In genomic region chr3:71089271-71089670, GRCh38 we compare ENCODE assay signal across 13 cellular contexts.
DNase-seq lines count a peak whose midpoint lies in the region; ATAC-seq, FAIRE-seq and TF ChIP-seq lines count a peak whose summit lies in the region.
"Had no signal": no experiment of that assay in that cellular context is flagged by ENCODE, and none has a peak within 500 bp of the region (broad histone marks: within the 10 kb centered on the region; RNA-seq: fewer than 3 reads in every experiment).

No MANE protein-coding gene starts in this region.

- DNase-seq in CD8-positive, alpha-beta memory T cell = no peak
- DNase-seq in IMR-90 = peak; percentile 69
- no peak for DNase-seq in activated naive CD8-positive, alpha-beta T cell treated with anti-CD3 and anti-CD28 coated beads for 36 hours
- DNase-seq in naive thymus-derived CD4-positive, alpha-beta T cell = no peak
- no peak for DNase-seq in H54 (ENCODE audit: insufficient read length, low spot score)
- no peak for DNase-seq in prostate gland (ENCODE audit: low spot score)
- no peak for DNase-seq in kidney glomerular epithelial cell (lab: John Stamatoyannopoulos, UW)
- DNase-seq: COR-L47, NCI-H1417, substantia nigra, T-helper 2 cell had no signal

- 0 out of 2 replicates have a peak, but pooled peaks cover 4% of the 10 kb centered on the region for H4K20me1 ChIP-seq in IMR-90 (ENCODE audit: insufficient read depth, low read length)

- peaks cover 0 to 2% (median 0%) of the 10 kb centered on the region in 5 donors for H3K9me3 Mint-ChIP-seq in CD8-positive, alpha-beta memory T cell
- peaks cover 1% of the 10 kb centered on the region for H3K9me3 Mint-ChIP-seq in activated naive CD8-positive, alpha-beta T cell treated with anti-CD3 and anti-CD28 coated beads for 36 hours
- H3K9me3 Mint-ChIP-seq in naive thymus-derived CD4-positive, alpha-beta T cell = peaks cover 0 to 3% (median 0%) of the 10 kb centered on the region in 11 donors

- H4K91ac ChIP-seq in IMR-90 (ENCODE audit: insufficient read depth, low read depth, low read length) = peak overlapping the region; percentile 64

- TF ChIP-seq RAD21 in IMR-90 (IDR thresholded peaks at IDR 0.05; ENCODE audit: low read length) = no peak

- H3K4ac ChIP-seq in IMR-90 (ENCODE audit: low read depth, low read length) = peak overlapping the region; percentile 82

- H3K4me3 ChIP-seq in CD8-positive, alpha-beta memory T cell (ENCODE audit: low read length) = no peak overlapping the region
- H3K4me3 ChIP-seq in IMR-90 (ENCODE audit: insufficient read depth, low read depth, low read length) = no peak overlapping the region
- H3K4me3 ChIP-seq in naive thymus-derived CD4-positive, alpha-beta T cell (ENCODE audit: low read length) = no peak overlapping the region
- no peak overlapping the region for H3K4me3 ChIP-seq in prostate gland

- POLR2A ChIA-PET in CD8-positive, alpha-beta memory T cell (lab: Charles Lee) = no interaction called here
- POLR2A ChIA-PET in IMR-90 (lab: Charles Lee; ENCODE audit: unreplicated experiment) = no interaction called here
- POLR2A ChIA-PET in naive thymus-derived CD4-positive, alpha-beta T cell (lab: Charles Lee) = interaction anchor here (2.2 kb wide), 1 partner anchor 13 kb away, joined by 6 read pairs; no protein-coding TSS in a partner anchor

- H3K36me3 Mint-ChIP-seq in CD8-positive, alpha-beta memory T cell = peaks cover 7 to 33% (median 15%) of the 10 kb centered on the region in 3 donors
- peaks cover 69% of the 10 kb centered on the region for H3K36me3 Mint-ChIP-seq in activated naive CD8-positive, alpha-beta T cell treated with anti-CD3 and anti-CD28 coated beads for 36 hours
- peaks cover 0 to 49% (median 42%) of the 10 kb centered on the region in 5 donors for H3K36me3 Mint-ChIP-seq in naive thymus-derived CD4-positive, alpha-beta T cell

- H4K5ac ChIP-seq in IMR-90 (ENCODE audit: low read depth, low read length) = peak overlapping the region; percentile 50; the same call in 1 of the 2 replicates

- no peaks in the 10 kb centered on the region for H3K36me3 ChIP-seq in CD8-positive, alpha-beta memory T cell (ENCODE audit: insufficient read depth, low read length)
- H3K36me3 ChIP-seq in IMR-90 (ENCODE audit: control insufficient read depth, insufficient read depth, low read length) (peaks cover 2% of the 10 kb centered on the region; the same call in 1 of the 2 replicates), prostate gland (no peaks in the 10 kb centered on the region)
- no peaks in the 10 kb centered on the region for H3K36me3 ChIP-seq in naive thymus-derived CD4-positive, alpha-beta T cell (ENCODE audit: control insufficient read depth in 2 of 3, insufficient read depth in 3 of 3, low read length in 3 of 3)

- peak; percentile 90 for ATAC-seq in IMR-90 (ENCODE audit: low read depth)
- ATAC-seq in naive thymus-derived CD4-positive, alpha-beta T cell = no peak

- TF ChIP-seq CTCF in IMR-90 (conservative IDR thresholded peaks at IDR 0.05; ENCODE audit: low read depth, low read length) = no peak
- no peak for TF ChIP-seq CTCF in prostate gland (IDR thresholded peaks at IDR 0.05)

- H3K14ac ChIP-seq in IMR-90 (replicated peaks; ENCODE audit: low read depth, low read length) = peak overlapping the region; percentile 61

- CTCF ChIA-PET in CD8-positive, alpha-beta memory T cell (lab: Charles Lee) = interaction anchor here (1.0 kb wide), 1 partner anchor 21 kb away, joined by 3 read pairs; no protein-coding TSS in a partner anchor
- CTCF ChIA-PET in IMR-90 (lab: Yijun Ruan, JAX) = no interaction called here
- CTCF ChIA-PET in naive thymus-derived CD4-positive, alpha-beta T cell (lab: Charles Lee) = no interaction called here

- no peak overlapping the region; the same call in 1 of the 2 replicates for H3K23ac ChIP-seq in IMR-90 (ENCODE audit: low read depth, low read length)

- no peaks in the 10 kb centered on the region for H3K9me3 ChIP-seq in CD8-positive, alpha-beta memory T cell (ENCODE audit: low read length)
- H3K9me3 ChIP-seq in IMR-90 (ENCODE audit: control insufficient read depth, insufficient read depth, low read length) (no peaks in the 10 kb centered on the region), prostate gland (no peaks in the 10 kb centered on the region)
- H3K9me3 ChIP-seq in naive thymus-derived CD4-positive, alpha-beta T cell (ENCODE audit: control insufficient read depth in 2 of 3, low read length in 3 of 3) = no peaks in the 10 kb centered on the region

- intact Hi-C loops in IMR-90 (cut with micrococcal nuclease) = no loop called here
- intact Hi-C loops in naive thymus-derived CD4-positive, alpha-beta T cell (cut with micrococcal nuclease) = loop anchor here in 1 of 2 donors (5.0 kb wide), 1 partner anchor 213 kb away; no protein-coding TSS in a partner anchor
- intact Hi-C loops in prostate gland (cut with DNase I) = no loop called here

- no peak overlapping the region for H3K4me2 ChIP-seq in IMR-90 (ENCODE audit: low read depth, low read length)

- no TSS peak for BruUV-seq in IMR-90 (replicated peaks; lab: Mats Ljungman, UMichigan)

- peak overlapping the region; percentile 18; the same call in 2 of the 3 replicates for H2BK15ac ChIP-seq in IMR-90 (ENCODE audit: low read depth, low read length)

- peak overlapping the region; percentile 85 for H2BK120ac ChIP-seq in IMR-90 (ENCODE audit: low read depth, low read length)

- WGBS in IMR-90 (ENCODE audit: extremely low coverage in 2 of 2, insufficient read length in 1 of 2), 2 experiments = no CpG with 5 or more reads among the region's 2 CpGs
- WGBS in prostate gland = 90% methylated on average over 2 of the region's 2 CpGs

- H3K27me3 Mint-ChIP-seq in CD8-positive, alpha-beta memory T cell = no peaks in the 10 kb centered on the region
- H3K27me3 Mint-ChIP-seq in activated naive CD8-positive, alpha-beta T cell treated with anti-CD3 and anti-CD28 coated beads for 36 hours = no peaks in the 10 kb centered on the region
- H3K27me3 Mint-ChIP-seq in naive thymus-derived CD4-positive, alpha-beta T cell = no peaks in the 10 kb centered on the region

- H2AK5ac ChIP-seq in IMR-90 (ENCODE audit: low read depth, low read length) = peak overlapping the region; percentile 97

- TF ChIP-seq POLR2A in IMR-90 (IDR thresholded peaks at IDR 0.05; ENCODE audit: low read depth, low read length) (no peak), H54 (IDR thresholded peaks at IDR 0.05; ENCODE audit: low read depth, low read length) (no peak), prostate gland (IDR thresholded peaks at IDR 0.05) (no peak)

- peak overlapping the region in 3 of 7 donors; percentile 5 to 49 (median 9) for H3K4me3 Mint-ChIP-seq in CD8-positive, alpha-beta memory T cell
- H3K4me3 Mint-ChIP-seq in activated naive CD8-positive, alpha-beta T cell treated with anti-CD3 and anti-CD28 coated beads for 36 hours = peak overlapping the region; percentile 33
- peak overlapping the region; percentile 4 to 78 (median 44) for H3K4me3 Mint-ChIP-seq in naive thymus-derived CD4-positive, alpha-beta T cell

- H3K9ac ChIP-seq in IMR-90 (ENCODE audit: low read depth, low read length) = no peak overlapping the region

- in situ Hi-C loops in IMR-90 (cut with MboI; ENCODE audit: low sequenced_read_pairs) = no loop called here

- H2BK5ac ChIP-seq in IMR-90 (ENCODE audit: low read depth, low read length, poor library complexity, severe bottlenecking) = peak overlapping the region; percentile 60

- H3K4me1 Mint-ChIP-seq in CD8-positive, alpha-beta memory T cell = peaks cover 63 to 89% (median 82%) of the 10 kb centered on the region in 3 donors
- peaks cover 80% of the 10 kb centered on the region for H3K4me1 Mint-ChIP-seq in activated naive CD8-positive, alpha-beta T cell treated with anti-CD3 and anti-CD28 coated beads for 36 hours
- peaks cover 54 to 92% (median 88%) of the 10 kb centered on the region in 7 donors for H3K4me1 Mint-ChIP-seq in naive thymus-derived CD4-positive, alpha-beta T cell

- peaks cover 25 to 63% of the 10 kb centered on the region in 2 experiments for H3K79me1 ChIP-seq in IMR-90 (ENCODE audit: low read depth in 1 of 2, low read length in 2 of 2)

- dilution Hi-C loops in IMR-90 (cut with HindIII; ENCODE audit: low sequenced_read_pairs, unreplicated experiment) = no loop called here

- H4K8ac ChIP-seq in IMR-90 (ENCODE audit: low read depth in 2 of 2, low read length in 2 of 2) = peak overlapping the region; percentile 26 to 78; a peak in 2 of 4 replicates

- peak overlapping the region; percentile 59 for H2AK9ac ChIP-seq in IMR-90 (replicated peaks; ENCODE audit: low read depth, low read length, poor library complexity)

- H3K56ac ChIP-seq in IMR-90 (ENCODE audit: extremely low read depth, insufficient read depth, low read length) = no peak overlapping the region

- H3K9me1 ChIP-seq in IMR-90 (ENCODE audit: insufficient read depth, low read length) = peaks cover 15% of the 10 kb centered on the region

- peak overlapping the region; percentile 15 for H2AFZ ChIP-seq in IMR-90 (replicated peaks; ENCODE audit: low read length, poor library complexity)

- H3K27me3 ChIP-seq in CD8-positive, alpha-beta memory T cell (ENCODE audit: insufficient read depth, low read length, poor library complexity, severe bottlenecking) = no peaks in the 10 kb centered on the region
- no peaks in the 10 kb centered on the region for H3K27me3 ChIP-seq in IMR-90 (ENCODE audit: control insufficient read depth, insufficient read depth, low read length)
- no peaks in the 10 kb centered on the region for H3K27me3 ChIP-seq in naive thymus-derived CD4-positive, alpha-beta T cell (ENCODE audit: control insufficient read depth in 2 of 2, insufficient read depth in 2 of 2, low read length in 2 of 2)
- H3K27me3 ChIP-seq in prostate gland (replicated peaks; ENCODE audit: insufficient read depth) = no peaks in the 10 kb centered on the region

- FAIRE-seq in H54 (lab: Jason Lieb, UNC) = no peak
- FAIRE-seq: keratinocyte, RCC 7860 had no signal

- H3K18ac ChIP-seq in IMR-90 (ENCODE audit: low read depth, low read length) = peak overlapping the region; percentile 74

- peaks cover 65% of the 10 kb centered on the region for H3K4me1 ChIP-seq in CD8-positive, alpha-beta memory T cell (ENCODE audit: insufficient read depth, low read length)
- H3K4me1 ChIP-seq in IMR-90 (ENCODE audit: control insufficient read depth, insufficient read depth, low read length) (peaks cover 14% of the 10 kb centered on the region), prostate gland (replicated peaks) (no peaks in the 10 kb centered on the region)
- H3K4me1 ChIP-seq in naive thymus-derived CD4-positive, alpha-beta T cell (ENCODE audit: control insufficient read depth in 2 of 2, insufficient read depth in 2 of 2, low read length in 2 of 2) = peaks cover 34 to 68% of the 10 kb centered on the region in 2 donors

- peak overlapping the region; percentile 53 for H2BK20ac ChIP-seq in IMR-90 (ENCODE audit: low read depth, low read length)

- peak overlapping the region in 7 of 8 donors; percentile 61 to 93 (median 86) for H3K27ac Mint-ChIP-seq in CD8-positive, alpha-beta memory T cell
- peak overlapping the region; percentile 90 for H3K27ac Mint-ChIP-seq in activated naive CD8-positive, alpha-beta T cell treated with anti-CD3 and anti-CD28 coated beads for 36 hours
- peak overlapping the region; percentile 1 to 96 (median 90) for H3K27ac Mint-ChIP-seq in naive thymus-derived CD4-positive, alpha-beta T cell

- H3K27ac ChIP-seq in CD8-positive, alpha-beta memory T cell (ENCODE audit: low read depth, low read length) = no peak overlapping the region
- H3K27ac ChIP-seq in IMR-90 (ENCODE audit: insufficient read depth, low read length) = peak overlapping the region; percentile 59; the same call in 1 of the 2 replicates
- H3K27ac ChIP-seq in naive thymus-derived CD4-positive, alpha-beta T cell (ENCODE audit: low read depth, low read length) = peak overlapping the region; percentile 42
- no peak overlapping the region for H3K27ac ChIP-seq in prostate gland

Comparison
In these comparisons a context has a peak if more than half of its experiments do, and no peak if none do; other contexts are left out.
1. H3K27ac ChIP-seq: peak in IMR-90 (single experiment) and naive thymus-derived CD4-positive, alpha-beta T cell (single experiment); none in CD8-positive, alpha-beta memory T cell (single experiment) and prostate gland (0 of 2).
2. Peak in every context shown above with its lines, with median percentiles within 50 percentile points of each other: H3K27ac Mint-ChIP-seq.